Comparison of ENCODE assay signal across 8 cellular contexts in genomic region chr17:1724351-1724868, GRCh38. TPM values are rescaled to one million over a fixed set of nuclear protein-coding genes. Genes with fewer than 3 reads are reported as not detected.
A peak's percentile ranks its signal among the peaks of the same experiment; 100 is the strongest.
DNase-seq lines count a peak whose midpoint lies in the region; ATAC-seq and TF ChIP-seq lines count a peak whose summit lies in the region.

TSS of gene WDR81 (plus strand) at chr17:1724704. CDS start at chr17:1724960, 256 bp downstream.

- 0 to 20% methylated on average over 1 of the region's 57 CpGs for WGBS in esophagus squamous epithelium, 2 donors

- H3K4me1 ChIP-seq in Peyer's patch (peaks cover 4 to 36% (median 30%) of the 10 kb centered on the region in 4 donors), esophagus squamous epithelium (peaks cover 36 to 81% (median 46%) of the 10 kb centered on the region in 3 donors), muscle layer of duodenum (ENCODE audit: control insufficient read depth in 1 of 2, insufficient read depth in 2 of 2, low read length in 2 of 2) (peaks cover 0 to 33% of the 10 kb centered on the region in 2 donors)

- peaks cover 0 to 36% (median 0%) of the 10 kb centered on the region in 3 donors for H3K36me3 ChIP-seq in Peyer's patch
- peaks cover 7 to 37% (median 18%) of the 10 kb centered on the region in 3 donors for H3K36me3 ChIP-seq in esophagus squamous epithelium
- peaks cover 0 to 27% of the 10 kb centered on the region in 2 donors for H3K36me3 ChIP-seq in muscle layer of duodenum (ENCODE audit: control insufficient read depth in 1 of 2, insufficient read depth in 2 of 2, low read length in 2 of 2)

- DNase-seq in AG08395 (ENCODE audit: low spot score), result peak; percentile 82
- DNase-seq in HL-60 (ENCODE audit: low read depth in 1 of 2, low spot score in 1 of 2), result peak; percentile 73 to 74
- peak; percentile 94 to 97 (median 96) for DNase-seq in Peyer's patch
- DNase-seq in activated T-helper 1 cell treated with Interleukin-2 at 50 U/mL for 16 hours (ENCODE audit: low read depth), result peak; percentile 81
- DNase-seq in esophagus squamous epithelium (lab: John Stamatoyannopoulos, UW), result peak; percentile 58
- DNase-seq in stimulated activated CD8-positive, alpha-beta memory T cell treated with anti-CD3 and anti-CD28 coated beads, Interleukin-7, amount 100 ng/mL, for 1 hour (ENCODE audit: low read depth in 2 of 2), result peak; percentile 74 to 78

- ATAC-seq in GM19023 (IDR thresholded peaks at IDR 0.05; ENCODE audit: unreplicated experiment), result peak; percentile 63

- intact Hi-C loops in esophagus squamous epithelium (cut with DNase I), result loop anchor here (5.0 to 10.0 kb wide), 2 partner anchors 58 to 140 kb away; no protein-coding TSS in a partner anchor

- H3K4me3 ChIP-seq in HL-60 (replicated peaks; ENCODE audit: insufficient read depth, low read length) (peak within 1 kb of the TSS; percentile 70), Peyer's patch (peak within 1 kb of the TSS; percentile 65 to 94 (median 88)), esophagus squamous epithelium (peak within 1 kb of the TSS; percentile 64 to 94 (median 90)), muscle layer of duodenum (ENCODE audit: low read depth in 1 of 2, low read length in 2 of 2) (peak within 1 kb of the TSS; percentile 57 to 78)

- H3K27ac ChIP-seq in HL-60 (replicated peaks), result peak within 1 kb of the TSS; percentile 91
- peak within 1 kb of the TSS; percentile 86 to 95 (median 90) for H3K27ac ChIP-seq in Peyer's patch
- peak within 1 kb of the TSS; percentile 89 to 92 (median 91) for H3K27ac ChIP-seq in esophagus squamous epithelium
- H3K27ac ChIP-seq in muscle layer of duodenum (ENCODE audit: low read length), result peak within 1 kb of the TSS; percentile 23

- no peak for TF ChIP-seq CTCF in HL-60 (IDR thresholded peaks at IDR 0.05; ENCODE audit: insufficient read depth, low read length)
- TF ChIP-seq CTCF in Peyer's patch (IDR thresholded peaks at IDR 0.05), result no peak
- no peak for TF ChIP-seq CTCF in esophagus squamous epithelium (IDR thresholded peaks at IDR 0.05)

- H3K9me3 ChIP-seq in Peyer's patch (no peaks in the 10 kb centered on the region), esophagus squamous epithelium (no peaks in the 10 kb centered on the region), muscle layer of duodenum (ENCODE audit: control insufficient read depth in 1 of 2, low read length in 2 of 2) (no peaks in the 10 kb centered on the region)

- TF ChIP-seq POLR2A in Peyer's patch (IDR thresholded peaks at IDR 0.05) (peak; percentile 24 to 25), esophagus squamous epithelium (IDR thresholded peaks at IDR 0.05) (peak in 1 of 4 donors; percentile 60)

- H3K27me3 ChIP-seq in HL-60 (ENCODE audit: insufficient read depth, poor library complexity, severe bottlenecking) (no peaks in the 10 kb centered on the region), Peyer's patch (no peaks in the 10 kb centered on the region), esophagus squamous epithelium (no peaks in the 10 kb centered on the region), muscle layer of duodenum (ENCODE audit: low read depth, low read length) (no peaks in the 10 kb centered on the region)

RNA-seq across cellular contexts. Expression of gene WDR81, which starts in this region (rescaled TPM):
- total RNA-seq in Peyer's patch, result 10 to 100 TPM; 37.1 to 83.3 (median 59.2) TPM
- total RNA-seq in esophagus squamous epithelium, result 10 to 100 TPM; 12.5 to 33.8 (median 21.1) TPM

Comparison
In these comparisons a context has a peak if more than half of its experiments do, and no peak if none do; other contexts are left out.
1. Peak in every context shown above with its lines: DNase-seq, ATAC-seq, H3K4me3 ChIP-seq and H3K27ac ChIP-seq.
2. H3K27ac ChIP-seq: peak in every context shown above with its lines; median percentile 91 in HL-60; 91 in esophagus squamous epithelium; 90 in Peyer's patch; 23 in muscle layer of duodenum.